8 cellular contexts compared by ENCODE assay signal in genomic region chrX:15855562-15856256, GRCh38. TPM values are rescaled to one million over a fixed set of nuclear protein-coding genes. Genes with fewer than 3 reads are reported as not detected.
A peak's percentile ranks its signal among the peaks of the same experiment; 100 is the strongest.
DNase-seq lines count a peak whose midpoint lies in the region; ATAC-seq and TF ChIP-seq lines count a peak whose summit lies in the region.

No MANE protein-coding gene starts in this region.

- H3K4me3 Mint-ChIP-seq in activated T-cell treated with anti-CD3 and anti-CD28 coated beads, Interleukin-2, amount 50 U/mL, for 24 hours = peak overlapping the region; percentile 87

- H3K4me1 Mint-ChIP-seq in activated T-cell treated with anti-CD3 and anti-CD28 coated beads, Interleukin-2, amount 50 U/mL, for 24 hours (ENCODE audit: low read depth) = peaks cover 34% of the 10 kb centered on the region

- H3K4me3 ChIP-seq in fibroblast of mammary gland (ENCODE audit: control insufficient read depth, low read depth, low read length) (peak overlapping the region; percentile 63), skeletal muscle tissue (ENCODE audit: low read length in 3 of 3) (peak overlapping the region; percentile 88 to 91 (median 89))

- peak overlapping the region; percentile 79 to 87 (median 83) for H3K9ac ChIP-seq in skeletal muscle tissue (ENCODE audit: low read depth in 1 of 3, low read length in 3 of 3)

- peaks cover 0 to 17% (median 0%) of the 10 kb centered on the region in 3 donors for H3K4me1 ChIP-seq in skeletal muscle tissue (ENCODE audit: control insufficient read depth in 3 of 3, insufficient read depth in 3 of 3, low read length in 3 of 3)

- no peak for DNase-seq in activated T-cell treated with anti-CD3 and anti-CD28 coated beads, Interleukin-2, amount 50 U/mL, for 24 hours
- no peak for DNase-seq in activated T-cell treated with anti-CD3 and anti-CD28 coated beads, Interleukin-2, amount 50 U/mL, for 1 hour
- DNase-seq in fibroblast of mammary gland (ENCODE audit: low read depth) = no peak
- DNase-seq in GM19238 (ENCODE audit: insufficient read length, low spot score) = no peak

- no peaks in the 10 kb centered on the region for H3K9me3 ChIP-seq in skeletal muscle tissue (ENCODE audit: control insufficient read depth in 3 of 3, low read length in 3 of 3)

- peaks cover 16% of the 10 kb centered on the region for H3K27me3 Mint-ChIP-seq in activated T-cell treated with anti-CD3 and anti-CD28 coated beads, Interleukin-2, amount 50 U/mL, for 24 hours

- ATAC-seq in SK-N-SH treated with all-trans-retinoic acid at 6 μM for 48 hours (no peak), GM18517 (IDR thresholded peaks at IDR 0.05; ENCODE audit: unreplicated experiment) (no peak), GM21423 (IDR thresholded peaks at IDR 0.05; ENCODE audit: unreplicated experiment) (no peak)

- H3K27ac Mint-ChIP-seq in activated T-cell treated with anti-CD3 and anti-CD28 coated beads, Interleukin-2, amount 50 U/mL, for 24 hours = peak overlapping the region; percentile 98

- H3K27me3 ChIP-seq in skeletal muscle tissue (ENCODE audit: control insufficient read depth in 3 of 3, insufficient read depth in 3 of 3, low read length in 3 of 3) = peaks cover 0 to 3% (median 0%) of the 10 kb centered on the region in 3 donors

- TF ChIP-seq CTCF in fibroblast of mammary gland (conservative IDR thresholded peaks at IDR 0.05; ENCODE audit: control insufficient read depth, insufficient read depth, low read depth, low read length) = no peak

- no peaks in the 10 kb centered on the region for H3K36me3 ChIP-seq in skeletal muscle tissue (ENCODE audit: control insufficient read depth in 3 of 3, insufficient read depth in 3 of 3, low read length in 3 of 3)

- peaks cover 23% of the 10 kb centered on the region for H3K36me3 Mint-ChIP-seq in activated T-cell treated with anti-CD3 and anti-CD28 coated beads, Interleukin-2, amount 50 U/mL, for 24 hours (ENCODE audit: low read depth)

- peak overlapping the region; percentile 88 for H3K27ac ChIP-seq in skeletal muscle tissue (ENCODE audit: low read depth, low read length)

- no peaks in the 10 kb centered on the region for H3K9me3 Mint-ChIP-seq in activated T-cell treated with anti-CD3 and anti-CD28 coated beads, Interleukin-2, amount 50 U/mL, for 24 hours

TF ChIP-seq in SK-N-SH treated with all-trans-retinoic acid at 6 μM for 48 hours, 23 proteins besides CTCF, POLR2A, EP300 and RAD21:
- 0 out of 2 replicates have a peak, but pooled peaks have one; percentile 17 for TF ChIP-seq ISL1 (CRISPR knock-in tag; IDR thresholded peaks at IDR 0.05)
- TF ChIP-seq ZFP30 (CRISPR knock-in tag; IDR thresholded peaks at IDR 0.05) = no peak

RNA-seq across cellular contexts. Expression of gene AP1S2, which starts 1.1 kb away (rescaled TPM):
- 28.2 TPM for total RNA-seq in skeletal muscle tissue
